Comparison of ENCODE assay signal across 16 cellular contexts in genomic region chr10:132636358-132636757, GRCh38.
DNase-seq lines count a peak whose midpoint lies in the region; ATAC-seq, FAIRE-seq and TF ChIP-seq lines count a peak whose summit lies in the region.
"Had no signal": no experiment of that assay in that cellular context is flagged by ENCODE, and none has a peak within 500 bp of the region (broad histone marks: within the 10 kb centered on the region; RNA-seq: fewer than 3 reads in every experiment).

No MANE protein-coding gene starts in this region.

- H3K4me3 Mint-ChIP-seq in osteocyte (ENCODE audit: unreplicated experiment), result no peak overlapping the region
- H3K4me3 Mint-ChIP-seq: CD14-positive monocyte, HFFc6 had no signal

- no peak overlapping the region for H3K27ac Mint-ChIP-seq in osteocyte (ENCODE audit: unreplicated experiment)
- H3K27ac Mint-ChIP-seq: CD14-positive monocyte, HFFc6 had no signal

- DNase-seq in right lobe of liver (peak in 2 of 3 donors; percentile 27 to 42), HepG2 (ENCODE audit: low spot score) (no peak), left ventricle myocardium inferior (peak; percentile 15), sciatic nerve (ENCODE audit: low spot score) (peak; percentile 55), osteocyte (ENCODE audit: extremely low spot score, unreplicated experiment) (no peak), NCI-H226 (no peak)
- DNase-seq: GF-D8, HFFc6, KG1, NCI-H1048, NCI-H2081 treated with DMSO at 0.1 percent for 48 hours, NCI-H524, PC-9 had no signal

- peaks cover 5% of the 10 kb centered on the region for H3K79me2 ChIP-seq in HepG2 (ENCODE audit: insufficient read depth, low read length)

- H3K27ac ChIP-seq in right lobe of liver, result no peak overlapping the region
- H3K27ac ChIP-seq in HepG2 (ENCODE audit: extremely low read length, insufficient read depth, low read length), result no peak overlapping the region
- no peak overlapping the region for H3K27ac ChIP-seq in left ventricle myocardium inferior (replicated peaks)
- H3K27ac ChIP-seq: PC-9 had no signal

- no peaks in the 10 kb centered on the region for H3K27me3 Mint-ChIP-seq in osteocyte (ENCODE audit: unreplicated experiment)

- no peak overlapping the region for H3K4me3 ChIP-seq in right lobe of liver
- H3K4me3 ChIP-seq in HepG2 (replicated peaks in 1 of 3; ENCODE audit: insufficient read depth in 1 of 3, low read depth in 2 of 3, low read length in 3 of 3), result no peak overlapping the region
- H3K4me3 ChIP-seq in left ventricle myocardium inferior, result no peak overlapping the region
- H3K4me3 ChIP-seq: PC-9 had no signal

- H3K36me3 Mint-ChIP-seq in osteocyte (ENCODE audit: unreplicated experiment), result no peaks in the 10 kb centered on the region

- no peaks in the 10 kb centered on the region for H3K4me1 ChIP-seq in right lobe of liver
- H3K4me1 ChIP-seq in HepG2 (ENCODE audit: insufficient read depth, low read length), result no peaks in the 10 kb centered on the region
- H3K4me1 ChIP-seq in left ventricle myocardium inferior, result peaks cover 68% of the 10 kb centered on the region

- H3K9ac ChIP-seq in HepG2 (ENCODE audit: insufficient read depth, low read depth, low read length), result no peak overlapping the region

- H3K4me1 Mint-ChIP-seq in osteocyte (ENCODE audit: unreplicated experiment), result peaks cover 30% of the 10 kb centered on the region

- H3K27me3 ChIP-seq in right lobe of liver (no peaks in the 10 kb centered on the region), HepG2 (ENCODE audit: control insufficient read depth in 1 of 2, insufficient read depth in 2 of 2, low read length in 2 of 2) (no peaks in the 10 kb centered on the region; a peak in 1 of 5 replicates), left ventricle myocardium inferior (ENCODE audit: low read depth) (no peaks in the 10 kb centered on the region)

- no peak for FAIRE-seq in HepG2 (lab: Jason Lieb, UNC)
- FAIRE-seq: GM12892 had no signal

- in situ Hi-C loops in HepG2 (cut with HindIII; ENCODE audit: extremely low pct_ligation_motif_present, low pct_unique_long_range_greater_than_20kb), result loop anchor here (10.0 kb wide), 1 partner anchor 252 kb away; no protein-coding TSS in a partner anchor

- BruUV-seq in HepG2 (replicated peaks; lab: Mats Ljungman, UMichigan), result no TSS peak

- TF ChIP-seq CTCF in right lobe of liver (IDR thresholded peaks at IDR 0.05), result no peak
- TF ChIP-seq CTCF in HepG2 (CRISPR knock-in tag; IDR thresholded peaks at IDR 0.05), result no peak
- TF ChIP-seq CTCF in left ventricle myocardium inferior (IDR thresholded peaks at IDR 0.05; ENCODE audit: borderline replicate concordance), result no peak
- no peak for TF ChIP-seq CTCF in osteocyte (IDR thresholded peaks at IDR 0.05)

- H3K9me3 Mint-ChIP-seq in osteocyte (ENCODE audit: unreplicated experiment), result no peaks in the 10 kb centered on the region
- H3K9me3 Mint-ChIP-seq: HFFc6 had no signal

- H3K36me3 ChIP-seq in right lobe of liver (no peaks in the 10 kb centered on the region), HepG2 (replicated peaks in 1 of 2; ENCODE audit: control insufficient read depth in 1 of 2, insufficient read depth in 2 of 2, low read length in 2 of 2) (no peaks in the 10 kb centered on the region), left ventricle myocardium inferior (no peaks in the 10 kb centered on the region)

- WGBS in right lobe of liver (ENCODE audit: insufficient coverage, low coverage, low lambda C conversion rate, missing lambda C conversion rate), result 63% methylated on average over 1 of the region's 9 CpGs
- 89% methylated on average over 9 of the region's 9 CpGs for WGBS in HepG2 (ENCODE audit: low lambda C conversion rate)

- no peaks in the 10 kb centered on the region; the same call in 1 of the 2 replicates for H4K20me1 ChIP-seq in HepG2 (ENCODE audit: insufficient read depth, low read length)

- no peak for TF ChIP-seq RAD21 in HepG2 (CRISPR knock-in tag; IDR thresholded peaks at IDR 0.05)

- POLR2A ChIA-PET in HepG2 (lab: Yijun Ruan, JAX), result interaction anchor here (0.7 kb wide), 1 partner anchor 177 kb away, joined by 3 read pairs; no protein-coding TSS in a partner anchor

- no peak overlapping the region for H2AFZ ChIP-seq in HepG2 (ENCODE audit: low read length)
- H2AFZ ChIP-seq: PC-9 had no signal

- CTCF ChIA-PET in HepG2 (lab: Yijun Ruan, JAX; ENCODE audit: low intra/inter-chr PET ratio, low total read pairs), result interaction anchor here (1.8 to 3.3 kb wide), 2 partner anchors 178 to 277 kb away, joined by 4 to 54 read pairs; no protein-coding TSS in a partner anchor

- H3K4me2 ChIP-seq in HepG2 (ENCODE audit: low read depth, low read length), result no peak overlapping the region
- H3K4me2 ChIP-seq: PC-9 had no signal

- H3K9me3 ChIP-seq in right lobe of liver (no peaks in the 10 kb centered on the region), HepG2 (ENCODE audit: low read length) (no peaks in the 10 kb centered on the region), left ventricle myocardium inferior (replicated peaks) (no peaks in the 10 kb centered on the region)

- ATAC-seq in right lobe of liver (no peak), HepG2 (no peak), sciatic nerve (no peak), GM18868 (IDR thresholded peaks at IDR 0.05; ENCODE audit: unreplicated experiment) (no peak)

- TF ChIP-seq POLR2A in right lobe of liver (IDR thresholded peaks at IDR 0.05), result no peak
- no peak for TF ChIP-seq POLR2A in HepG2 (IDR thresholded peaks at IDR 0.05; ENCODE audit: insufficient read depth in 1 of 2, low read depth in 2 of 2, low read length in 2 of 2)

- TF ChIP-seq EP300 in HepG2 (IDR thresholded peaks at IDR 0.05; ENCODE audit: low read depth in 2 of 2, low read length in 2 of 2), result no peak
- no peak for TF ChIP-seq EP300 in HepG2 (CRISPR knock-in tag; IDR thresholded peaks at IDR 0.05; ENCODE audit: borderline replicate concordance)

- intact Hi-C loops in right lobe of liver (cut with DNase I), result loop anchor here in 1 of 2 donors (10.0 kb wide), 1 partner anchor 252 kb away; no protein-coding TSS in a partner anchor
- intact Hi-C loops in HepG2 (cut with micrococcal nuclease; ENCODE audit: unreplicated experiment), result loop anchor here (5.0 kb wide), 2 partner anchors 44 to 64 kb away; no protein-coding TSS in a partner anchor
- intact Hi-C loops in left ventricle myocardium inferior (cut with micrococcal nuclease), result no loop called here
- intact Hi-C loops in sciatic nerve (cut with DNase I), result no loop called here

TF ChIP-seq in HepG2, 621 proteins besides CTCF, POLR2A, EP300 and RAD21 (continues in another document):
- TF ChIP-seq FOXO1 (CRISPR knock-in tag; IDR thresholded peaks at IDR 0.05) (no peak), BRF2 (CRISPR knock-in tag; IDR thresholded peaks at IDR 0.05) (no peak), ZNF546 (CRISPR knock-in tag; conservative IDR thresholded peaks at IDR 0.05) (no peak), RELA (CRISPR knock-in tag; IDR thresholded peaks at IDR 0.05) (no peak), CBX2 (IDR thresholded peaks at IDR 0.05; ENCODE audit: low read depth, low read length) (no peak), CBX2 (CRISPR knock-in tag; IDR thresholded peaks at IDR 0.05; ENCODE audit: low read depth) (no peak), TIGD3 (CRISPR knock-in tag; IDR thresholded peaks at IDR 0.05; ENCODE audit: borderline replicate concordance) (no peak), LCORL (IDR thresholded peaks at IDR 0.05) (no peak), LCORL (CRISPR knock-in tag; IDR thresholded peaks at IDR 0.05) (no peak), ZNF639 (CRISPR knock-in tag; conservative IDR thresholded peaks at IDR 0.05) (no peak), MTF1 (CRISPR knock-in tag; IDR thresholded peaks at IDR 0.05) (no peak), ZNF569 (CRISPR knock-in tag; IDR thresholded peaks at IDR 0.05; ENCODE audit: borderline replicate concordance) (no peak), MTERF4 (CRISPR knock-in tag; IDR thresholded peaks at IDR 0.05) (no peak)

Comparison
In these comparisons a context has a peak if more than half of its experiments do, and no peak if none do; other contexts are left out.
1. DNase-seq: peak in right lobe of liver (2 of 3), left ventricle myocardium inferior (single experiment) and sciatic nerve (single experiment); none in HepG2 (single experiment), osteocyte (single experiment) and NCI-H226 (single experiment).